ENCODE assay signal across 17 cellular contexts in the genomic region with DNA sequence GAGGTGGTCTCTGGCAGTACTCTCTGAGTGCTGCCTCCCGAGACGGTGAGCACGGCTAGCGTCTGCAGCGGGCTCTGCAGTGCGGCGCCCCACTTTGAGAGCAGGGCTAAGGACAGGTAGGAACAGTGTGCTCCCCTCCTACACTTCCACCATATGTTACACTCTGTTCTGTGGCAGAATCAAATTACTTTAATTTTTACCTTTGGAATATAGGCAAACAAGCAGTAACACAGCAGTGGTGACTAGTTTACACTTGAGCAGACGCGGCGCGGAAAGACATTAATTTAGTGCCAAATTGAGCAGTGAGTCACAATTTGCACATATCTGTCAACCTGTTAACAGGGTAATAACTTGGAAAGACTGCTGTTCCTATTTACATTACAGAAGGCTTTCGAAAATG.
DNase-seq lines count a peak whose midpoint lies in the region; ATAC-seq and TF ChIP-seq lines count a peak whose summit lies in the region.
"Had no signal": no experiment of that assay in that cellular context is flagged by ENCODE, and none has a peak within 500 bp of the region (broad histone marks: within the 10 kb centered on the region; RNA-seq: fewer than 3 reads in every experiment).

No MANE protein-coding gene starts in this region.

- H3K27ac Mint-ChIP-seq in chondrocyte (ENCODE audit: unreplicated experiment) = no peak overlapping the region
- H3K27ac Mint-ChIP-seq: activated CD4-positive, alpha-beta T cell treated with anti-CD3 and anti-CD28 coated beads, Interleukin-2, amount 10 ng/mL, durations not matched to agents 24 days and 14 days; HFFc6 had no signal

- peaks cover 4% of the 10 kb centered on the region for H3K4me1 Mint-ChIP-seq in chondrocyte (ENCODE audit: low read depth)
- H3K4me1 Mint-ChIP-seq: activated CD4-positive, alpha-beta T cell treated with anti-CD3 and anti-CD28 coated beads, Interleukin-2, amount 10 ng/mL, durations not matched to agents 24 days and 14 days had no signal

- peaks cover 0 to 4% of the 10 kb centered on the region in 2 experiments for H3K36me3 ChIP-seq in SK-N-SH (replicated peaks in 1 of 2; ENCODE audit: control insufficient read depth in 1 of 2, insufficient read depth in 2 of 2, low read length in 1 of 2)

- no peaks in the 10 kb centered on the region for H3K27me3 ChIP-seq in dorsolateral prefrontal cortex
- H3K27me3 ChIP-seq in SK-N-SH (ENCODE audit: insufficient read depth) = no peaks in the 10 kb centered on the region
- H3K27me3 ChIP-seq: tibial nerve had no signal

- no peaks in the 10 kb centered on the region for H3K27me3 Mint-ChIP-seq in chondrocyte (ENCODE audit: low read depth)
- H3K27me3 Mint-ChIP-seq: activated CD4-positive, alpha-beta T cell treated with anti-CD3 and anti-CD28 coated beads, Interleukin-2, amount 10 ng/mL, durations not matched to agents 24 days and 14 days had no signal

- DNase-seq in NCI-H2227 treated with DMSO at 0.1 percent for 48 hours (lab: John Stamatoyannopoulos, UW) (peak; percentile 6), NCI-H2227 (lab: John Stamatoyannopoulos, UW; ENCODE audit: unreplicated experiment) (no peak), NCI-H2171 (lab: John Stamatoyannopoulos, UW) (peak; percentile 97), dorsolateral prefrontal cortex (peak in 5 of 10 donors; percentile 36 to 56 (median 52)), NCI-H128 (lab: John Stamatoyannopoulos, UW; ENCODE audit: unreplicated experiment) (no peak), SK-N-SH (no peak), chondrocyte (ENCODE audit: low spot score) (no peak)
- DNase-seq: activated CD4-positive, alpha-beta T cell treated with anti-CD3 and anti-CD28 coated beads, Interleukin-2, amount 10 ng/mL, durations not matched to agents 24 days and 14 days; activated naive CD4-positive, alpha-beta T cell treated with anti-CD3 and anti-CD28 coated beads, Interleukin-2, amount 50 U/mL, for 16 hours; effector CD4-positive, alpha-beta T cell; HFFc6; hypothalamus; NCI-H1048; T-helper 9 cell had no signal

- no peak for TF ChIP-seq RAD21 in SK-N-SH (IDR thresholded peaks at IDR 0.05; ENCODE audit: low read length)

- no peak overlapping the region for H3K4me3 ChIP-seq in dorsolateral prefrontal cortex
- H3K4me3 ChIP-seq in SK-N-SH (ENCODE audit: low read depth in 2 of 2, low read length in 1 of 2) = no peak overlapping the region
- H3K4me3 ChIP-seq: K562, tibial nerve had no signal

- H3K4me3 Mint-ChIP-seq in chondrocyte (ENCODE audit: unreplicated experiment) = no peak overlapping the region
- H3K4me3 Mint-ChIP-seq: activated CD4-positive, alpha-beta T cell treated with anti-CD3 and anti-CD28 coated beads, Interleukin-2, amount 10 ng/mL, durations not matched to agents 24 days and 14 days; HFFc6 had no signal

- no peaks in the 10 kb centered on the region for H3K4me1 ChIP-seq in SK-N-SH (ENCODE audit: control insufficient read depth in 1 of 2, insufficient read depth in 2 of 2, low read depth in 1 of 2, low read length in 1 of 2)
- H3K4me1 ChIP-seq: tibial nerve had no signal

- H3K36me3 Mint-ChIP-seq in chondrocyte (ENCODE audit: low read depth) = peaks cover 9% of the 10 kb centered on the region

- TF ChIP-seq CTCF in dorsolateral prefrontal cortex (IDR thresholded peaks at IDR 0.05 in 54 of 56, conservative IDR thresholded peaks at IDR 0.05 in 2 of 56; ENCODE audit: low read depth in 1 of 56, partially characterized antibody in 56 of 56) = no peak
- no peak for TF ChIP-seq CTCF in SK-N-SH (IDR thresholded peaks at IDR 0.05)
- no peak for TF ChIP-seq CTCF in chondrocyte (IDR thresholded peaks at IDR 0.05)

- CTCF ChIA-PET in SK-N-SH (lab: Yijun Ruan, JAX) = interaction anchor here (0.9 to 1.6 kb wide), 4 partner anchors 9 to 181 kb away, joined by 3 to 5 read pairs (median 3); no protein-coding TSS in a partner anchor

- POLR2A ChIA-PET in SK-N-SH (lab: Yijun Ruan, JAX) = no interaction called here

- WGBS in SK-N-SH (ENCODE audit: low lambda C conversion rate) = 96% methylated on average over 7 of the region's 12 CpGs

- H3K79me2 ChIP-seq in SK-N-SH (ENCODE audit: insufficient read depth) = no peaks in the 10 kb centered on the region; the same call in 1 of the 2 replicates

- peak overlapping the region in 44 of 59 donors; percentile 1 to 84 (median 62) for H3K27ac ChIP-seq in dorsolateral prefrontal cortex
- H3K27ac ChIP-seq in SK-N-SH (ENCODE audit: low read depth in 2 of 2, low read length in 1 of 2) = no peak overlapping the region
- H3K27ac ChIP-seq: tibial nerve had no signal

- no peak for TF ChIP-seq EP300 in SK-N-SH (IDR thresholded peaks at IDR 0.05; ENCODE audit: borderline replicate concordance in 1 of 2, low read depth in 1 of 2, low read length in 1 of 2)

- H3K4me2 ChIP-seq in SK-N-SH = no peak overlapping the region

- no peak overlapping the region for H2AFZ ChIP-seq in SK-N-SH (ENCODE audit: low read depth)

- no peaks in the 10 kb centered on the region for H3K9me3 Mint-ChIP-seq in chondrocyte (ENCODE audit: low read depth)
- H3K9me3 Mint-ChIP-seq: activated CD4-positive, alpha-beta T cell treated with anti-CD3 and anti-CD28 coated beads, Interleukin-2, amount 10 ng/mL, durations not matched to agents 24 days and 14 days; HFFc6 had no signal

- no peaks in the 10 kb centered on the region for H3F3A ChIP-seq in SK-N-SH (replicated peaks; ENCODE audit: insufficient read depth)

- intact Hi-C loops in dorsolateral prefrontal cortex (cut with DNase I) = no loop called here

- H4K20me1 ChIP-seq in SK-N-SH (ENCODE audit: insufficient read depth) = no peaks in the 10 kb centered on the region

- no peaks in the 10 kb centered on the region for H3K9me3 ChIP-seq in SK-N-SH
- H3K9me3 ChIP-seq: tibial nerve had no signal

- H3K9me2 ChIP-seq in SK-N-SH = no peaks in the 10 kb centered on the region

- H3K9ac ChIP-seq in SK-N-SH = no peak overlapping the region

- no peak for ATAC-seq in HG02763 (IDR thresholded peaks at IDR 0.05; ENCODE audit: unreplicated experiment)
- ATAC-seq: K562 had no signal

TF ChIP-seq in SK-N-SH, 30 proteins besides CTCF, POLR2A, EP300 and RAD21 (continues in another document):
- TF ChIP-seq RXRA (IDR thresholded peaks at IDR 0.05; ENCODE audit: borderline replicate concordance, low read depth) (no peak), RFX5 (IDR thresholded peaks at IDR 0.05; ENCODE audit: low read length) (no peak), SMC3 (IDR thresholded peaks at IDR 0.05; ENCODE audit: low read depth, low read length) (no peak), TEAD4 (IDR thresholded peaks at IDR 0.05; ENCODE audit: borderline replicate concordance, insufficient read depth) (no peak), RCOR1 (IDR thresholded peaks at IDR 0.05; ENCODE audit: low read length) (no peak), NRF1 (IDR thresholded peaks at IDR 0.05; ENCODE audit: low read depth, low read length) (no peak), POLR2AphosphoS5 (IDR thresholded peaks at IDR 0.05; ENCODE audit: low read depth, low read length) (no peak), TAF1 (IDR thresholded peaks at IDR 0.05; ENCODE audit: borderline replicate concordance, low read depth, low read length) (no peak), TCF12 (IDR thresholded peaks at IDR 0.05) (no peak), EZH2phosphoT487 (IDR thresholded peaks at IDR 0.05; ENCODE audit: borderline replicate concordance, low read depth) (no peak), GATA2 (CRISPR knock-in tag; IDR thresholded peaks at IDR 0.05) (no peak)
- TF ChIP-seq, protein P1, sequence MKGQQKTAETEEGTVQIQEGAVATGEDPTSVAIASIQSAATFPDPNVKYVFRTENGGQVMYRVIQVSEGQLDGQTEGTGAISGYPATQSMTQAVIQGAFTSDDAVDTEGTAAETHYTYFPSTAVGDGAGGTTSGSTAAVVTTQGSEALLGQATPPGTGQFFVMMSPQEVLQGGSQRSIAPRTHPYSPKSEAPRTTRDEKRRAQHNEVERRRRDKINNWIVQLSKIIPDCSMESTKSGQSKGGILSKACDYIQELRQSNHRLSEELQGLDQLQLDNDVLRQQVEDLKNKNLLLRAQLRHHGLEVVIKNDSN (IDR thresholded peaks at IDR 0.05; ENCODE audit: borderline replicate concordance, low read depth) = no peak
- TF ChIP-seq, protein P2, sequence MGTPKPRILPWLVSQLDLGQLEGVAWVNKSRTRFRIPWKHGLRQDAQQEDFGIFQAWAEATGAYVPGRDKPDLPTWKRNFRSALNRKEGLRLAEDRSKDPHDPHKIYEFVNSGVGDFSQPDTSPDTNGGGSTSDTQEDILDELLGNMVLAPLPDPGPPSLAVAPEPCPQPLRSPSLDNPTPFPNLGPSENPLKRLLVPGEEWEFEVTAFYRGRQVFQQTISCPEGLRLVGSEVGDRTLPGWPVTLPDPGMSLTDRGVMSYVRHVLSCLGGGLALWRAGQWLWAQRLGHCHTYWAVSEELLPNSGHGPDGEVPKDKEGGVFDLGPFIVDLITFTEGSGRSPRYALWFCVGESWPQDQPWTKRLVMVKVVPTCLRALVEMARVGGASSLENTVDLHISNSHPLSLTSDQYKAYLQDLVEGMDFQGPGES (IDR thresholded peaks at IDR 0.05; ENCODE audit: low read depth, low read length) = no peak
- TF ChIP-seq, protein P3, sequence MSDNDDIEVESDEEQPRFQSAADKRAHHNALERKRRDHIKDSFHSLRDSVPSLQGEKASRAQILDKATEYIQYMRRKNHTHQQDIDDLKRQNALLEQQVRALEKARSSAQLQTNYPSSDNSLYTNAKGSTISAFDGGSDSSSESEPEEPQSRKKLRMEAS (IDR thresholded peaks at IDR 0.05; ENCODE audit: low read depth) = no peak

Comparison
In these comparisons a context has a peak if more than half of its experiments do, and no peak if none do; other contexts are left out.
1. DNase-seq: peak in NCI-H2227 treated with DMSO at 0.1 percent for 48 hours (single experiment) and NCI-H2171 (single experiment); none in NCI-H2227 (single experiment), NCI-H128 (single experiment), SK-N-SH (single experiment) and chondrocyte (single experiment).
2. H3K27ac ChIP-seq: peak in dorsolateral prefrontal cortex (44 of 59); none in SK-N-SH (0 of 2).